1 cellular context compared by ENCODE assay signal in the genomic region with DNA sequence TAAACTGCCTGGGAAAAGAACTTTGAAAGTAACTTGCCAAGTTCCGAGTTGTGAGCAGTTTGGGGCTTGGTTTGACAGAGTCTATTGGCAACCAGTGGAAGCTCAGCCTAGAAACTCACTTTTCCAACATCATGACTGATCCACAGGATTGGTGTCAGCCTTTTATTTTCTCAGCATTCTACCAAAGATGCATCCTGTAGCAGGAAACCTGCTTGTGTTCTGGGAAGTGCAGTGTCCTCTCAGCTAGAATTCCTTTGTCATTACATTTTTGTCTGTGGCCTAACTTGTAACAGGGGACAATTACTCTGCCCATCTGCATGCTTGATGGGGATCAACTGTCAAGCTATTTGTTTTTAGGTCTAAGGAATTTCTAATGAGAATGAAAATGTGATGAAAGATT.
TF ChIP-seq lines count a peak whose summit lies in the region.

No MANE protein-coding gene starts in this region.

TF ChIP-seq in H1, 55 proteins besides CTCF, POLR2A, EP300 and RAD21:
- TF ChIP-seq ASH2L (IDR thresholded peaks at IDR 0.05; ENCODE audit: low read length), result no peak
- TF ChIP-seq CHD2 (IDR thresholded peaks at IDR 0.05; ENCODE audit: low read length), result no peak
- no peak for TF ChIP-seq SIN3A (conservative IDR thresholded peaks at IDR 0.05 in 1 of 2, IDR thresholded peaks at IDR 0.05 in 1 of 2; ENCODE audit: low read depth in 1 of 2, low read length in 2 of 2)
- TF ChIP-seq POLR2AphosphoS5 (IDR thresholded peaks at IDR 0.05; ENCODE audit: low read depth, low read length), result no peak
- no peak for TF ChIP-seq RFX5 (IDR thresholded peaks at IDR 0.05; ENCODE audit: borderline replicate concordance, low read depth, low read length)
- no peak for TF ChIP-seq JUND (IDR thresholded peaks at IDR 0.05; ENCODE audit: low read length)
- TF ChIP-seq RXRA (IDR thresholded peaks at IDR 0.05; ENCODE audit: insufficient read depth, low read depth, low read length), result no peak
- no peak for TF ChIP-seq PHF8 (conservative IDR thresholded peaks at IDR 0.05; ENCODE audit: low read depth, low read length)
- no peak for TF ChIP-seq FOSL1 (IDR thresholded peaks at IDR 0.05; ENCODE audit: insufficient read depth, low read depth, low read length)
- no peak for TF ChIP-seq SUZ12 (IDR thresholded peaks at IDR 0.05; ENCODE audit: low read length)
- no peak for TF ChIP-seq USF2 (IDR thresholded peaks at IDR 0.05; ENCODE audit: low read length)
- TF ChIP-seq NRF1 (IDR thresholded peaks at IDR 0.05; ENCODE audit: low read depth, low read length), result no peak
- TF ChIP-seq CBX5 (IDR thresholded peaks at IDR 0.05; ENCODE audit: low read depth, low read length), result no peak
- TF ChIP-seq TAF7 (optimal IDR thresholded peaks at IDR 0.05; ENCODE audit: borderline replicate concordance, low read depth, low read length), result no peak
- no peak for TF ChIP-seq TCF12 (IDR thresholded peaks at IDR 0.05; ENCODE audit: low read depth, low read length)
- no peak for TF ChIP-seq TAF1 (IDR thresholded peaks at IDR 0.05; ENCODE audit: low read depth, low read length)
